ENCODE assay signal across 1 cellular context in the genomic region with DNA sequence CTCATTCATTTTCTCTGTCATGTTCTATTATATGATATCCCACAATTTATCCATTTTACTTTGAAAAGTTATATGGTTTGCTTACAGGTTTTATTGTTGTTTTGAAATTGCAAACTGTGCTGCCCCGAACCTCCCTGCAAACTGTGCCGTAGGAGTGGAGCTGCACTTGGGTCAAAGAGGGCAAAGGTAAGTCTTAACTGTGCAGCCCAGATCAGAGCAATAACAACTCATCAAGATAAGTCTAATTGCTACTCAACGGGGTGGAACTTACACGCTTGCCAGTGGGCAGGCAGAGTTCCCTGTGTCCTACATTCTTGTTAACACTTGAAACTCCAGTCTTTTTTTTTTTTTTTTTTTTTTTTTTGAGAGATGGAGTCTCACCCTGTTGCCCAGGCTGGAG.
TF ChIP-seq lines count a peak whose summit lies in the region.

No MANE protein-coding gene starts in this region.

TF ChIP-seq in H1, 55 proteins besides CTCF, POLR2A, EP300 and RAD21:
- TF ChIP-seq ZNF274 (IDR thresholded peaks at IDR 0.05; ENCODE audit: borderline replicate concordance, extremely low read depth, low read length): no peak
- TF ChIP-seq BRCA1 (IDR thresholded peaks at IDR 0.05; ENCODE audit: low read depth, low read length): no peak
- no peak for TF ChIP-seq CBX8 (IDR thresholded peaks at IDR 0.05; ENCODE audit: borderline replicate concordance, low read depth, low read length)
- TF ChIP-seq MAX (IDR thresholded peaks at IDR 0.05): no peak
- TF ChIP-seq TBP (IDR thresholded peaks at IDR 0.05; ENCODE audit: low read depth, low read length): no peak
- TF ChIP-seq GTF2F1 (IDR thresholded peaks at IDR 0.05; ENCODE audit: borderline replicate concordance, low read depth, low read length): no peak
- TF ChIP-seq FOSL1 (IDR thresholded peaks at IDR 0.05; ENCODE audit: insufficient read depth, low read depth, low read length): no peak
- TF ChIP-seq TAF7 (optimal IDR thresholded peaks at IDR 0.05; ENCODE audit: borderline replicate concordance, low read depth, low read length): no peak
- no peak for TF ChIP-seq EGR1 (IDR thresholded peaks at IDR 0.05; ENCODE audit: borderline replicate concordance, low read depth, low read length)
- TF ChIP-seq, protein P1, sequence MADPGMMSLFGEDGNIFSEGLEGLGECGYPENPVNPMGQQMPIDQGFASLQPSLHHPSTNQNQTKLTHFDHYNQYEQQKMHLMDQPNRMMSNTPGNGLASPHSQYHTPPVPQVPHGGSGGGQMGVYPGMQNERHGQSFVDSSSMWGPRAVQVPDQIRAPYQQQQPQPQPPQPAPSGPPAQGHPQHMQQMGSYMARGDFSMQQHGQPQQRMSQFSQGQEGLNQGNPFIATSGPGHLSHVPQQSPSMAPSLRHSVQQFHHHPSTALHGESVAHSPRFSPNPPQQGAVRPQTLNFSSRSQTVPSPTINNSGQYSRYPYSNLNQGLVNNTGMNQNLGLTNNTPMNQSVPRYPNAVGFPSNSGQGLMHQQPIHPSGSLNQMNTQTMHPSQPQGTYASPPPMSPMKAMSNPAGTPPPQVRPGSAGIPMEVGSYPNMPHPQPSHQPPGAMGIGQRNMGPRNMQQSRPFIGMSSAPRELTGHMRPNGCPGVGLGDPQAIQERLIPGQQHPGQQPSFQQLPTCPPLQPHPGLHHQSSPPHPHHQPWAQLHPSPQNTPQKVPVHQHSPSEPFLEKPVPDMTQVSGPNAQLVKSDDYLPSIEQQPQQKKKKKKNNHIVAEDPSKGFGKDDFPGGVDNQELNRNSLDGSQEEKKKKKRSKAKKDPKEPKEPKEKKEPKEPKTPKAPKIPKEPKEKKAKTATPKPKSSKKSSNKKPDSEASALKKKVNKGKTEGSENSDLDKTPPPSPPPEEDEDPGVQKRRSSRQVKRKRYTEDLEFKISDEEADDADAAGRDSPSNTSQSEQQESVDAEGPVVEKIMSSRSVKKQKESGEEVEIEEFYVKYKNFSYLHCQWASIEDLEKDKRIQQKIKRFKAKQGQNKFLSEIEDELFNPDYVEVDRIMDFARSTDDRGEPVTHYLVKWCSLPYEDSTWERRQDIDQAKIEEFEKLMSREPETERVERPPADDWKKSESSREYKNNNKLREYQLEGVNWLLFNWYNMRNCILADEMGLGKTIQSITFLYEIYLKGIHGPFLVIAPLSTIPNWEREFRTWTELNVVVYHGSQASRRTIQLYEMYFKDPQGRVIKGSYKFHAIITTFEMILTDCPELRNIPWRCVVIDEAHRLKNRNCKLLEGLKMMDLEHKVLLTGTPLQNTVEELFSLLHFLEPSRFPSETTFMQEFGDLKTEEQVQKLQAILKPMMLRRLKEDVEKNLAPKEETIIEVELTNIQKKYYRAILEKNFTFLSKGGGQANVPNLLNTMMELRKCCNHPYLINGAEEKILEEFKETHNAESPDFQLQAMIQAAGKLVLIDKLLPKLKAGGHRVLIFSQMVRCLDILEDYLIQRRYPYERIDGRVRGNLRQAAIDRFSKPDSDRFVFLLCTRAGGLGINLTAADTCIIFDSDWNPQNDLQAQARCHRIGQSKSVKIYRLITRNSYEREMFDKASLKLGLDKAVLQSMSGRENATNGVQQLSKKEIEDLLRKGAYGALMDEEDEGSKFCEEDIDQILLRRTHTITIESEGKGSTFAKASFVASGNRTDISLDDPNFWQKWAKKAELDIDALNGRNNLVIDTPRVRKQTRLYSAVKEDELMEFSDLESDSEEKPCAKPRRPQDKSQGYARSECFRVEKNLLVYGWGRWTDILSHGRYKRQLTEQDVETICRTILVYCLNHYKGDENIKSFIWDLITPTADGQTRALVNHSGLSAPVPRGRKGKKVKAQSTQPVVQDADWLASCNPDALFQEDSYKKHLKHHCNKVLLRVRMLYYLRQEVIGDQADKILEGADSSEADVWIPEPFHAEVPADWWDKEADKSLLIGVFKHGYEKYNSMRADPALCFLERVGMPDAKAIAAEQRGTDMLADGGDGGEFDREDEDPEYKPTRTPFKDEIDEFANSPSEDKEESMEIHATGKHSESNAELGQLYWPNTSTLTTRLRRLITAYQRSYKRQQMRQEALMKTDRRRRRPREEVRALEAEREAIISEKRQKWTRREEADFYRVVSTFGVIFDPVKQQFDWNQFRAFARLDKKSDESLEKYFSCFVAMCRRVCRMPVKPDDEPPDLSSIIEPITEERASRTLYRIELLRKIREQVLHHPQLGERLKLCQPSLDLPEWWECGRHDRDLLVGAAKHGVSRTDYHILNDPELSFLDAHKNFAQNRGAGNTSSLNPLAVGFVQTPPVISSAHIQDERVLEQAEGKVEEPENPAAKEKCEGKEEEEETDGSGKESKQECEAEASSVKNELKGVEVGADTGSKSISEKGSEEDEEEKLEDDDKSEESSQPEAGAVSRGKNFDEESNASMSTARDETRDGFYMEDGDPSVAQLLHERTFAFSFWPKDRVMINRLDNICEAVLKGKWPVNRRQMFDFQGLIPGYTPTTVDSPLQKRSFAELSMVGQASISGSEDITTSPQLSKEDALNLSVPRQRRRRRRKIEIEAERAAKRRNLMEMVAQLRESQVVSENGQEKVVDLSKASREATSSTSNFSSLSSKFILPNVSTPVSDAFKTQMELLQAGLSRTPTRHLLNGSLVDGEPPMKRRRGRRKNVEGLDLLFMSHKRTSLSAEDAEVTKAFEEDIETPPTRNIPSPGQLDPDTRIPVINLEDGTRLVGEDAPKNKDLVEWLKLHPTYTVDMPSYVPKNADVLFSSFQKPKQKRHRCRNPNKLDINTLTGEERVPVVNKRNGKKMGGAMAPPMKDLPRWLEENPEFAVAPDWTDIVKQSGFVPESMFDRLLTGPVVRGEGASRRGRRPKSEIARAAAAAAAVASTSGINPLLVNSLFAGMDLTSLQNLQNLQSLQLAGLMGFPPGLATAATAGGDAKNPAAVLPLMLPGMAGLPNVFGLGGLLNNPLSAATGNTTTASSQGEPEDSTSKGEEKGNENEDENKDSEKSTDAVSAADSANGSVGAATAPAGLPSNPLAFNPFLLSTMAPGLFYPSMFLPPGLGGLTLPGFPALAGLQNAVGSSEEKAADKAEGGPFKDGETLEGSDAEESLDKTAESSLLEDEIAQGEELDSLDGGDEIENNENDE (IDR thresholded peaks at IDR 0.05; ENCODE audit: insufficient replicate concordance, low read length): no peak
- TF ChIP-seq PHF8 (conservative IDR thresholded peaks at IDR 0.05; ENCODE audit: low read depth, low read length): no peak
- no peak for TF ChIP-seq BACH1 (IDR thresholded peaks at IDR 0.05; ENCODE audit: low read length)
- TF ChIP-seq E2F6 (IDR thresholded peaks at IDR 0.05): no peak
- no peak for TF ChIP-seq SP1 (IDR thresholded peaks at IDR 0.05; ENCODE audit: low read depth, low read length)
